Comparison of ENCODE assay signal across 35 cellular contexts in the genomic region with DNA sequence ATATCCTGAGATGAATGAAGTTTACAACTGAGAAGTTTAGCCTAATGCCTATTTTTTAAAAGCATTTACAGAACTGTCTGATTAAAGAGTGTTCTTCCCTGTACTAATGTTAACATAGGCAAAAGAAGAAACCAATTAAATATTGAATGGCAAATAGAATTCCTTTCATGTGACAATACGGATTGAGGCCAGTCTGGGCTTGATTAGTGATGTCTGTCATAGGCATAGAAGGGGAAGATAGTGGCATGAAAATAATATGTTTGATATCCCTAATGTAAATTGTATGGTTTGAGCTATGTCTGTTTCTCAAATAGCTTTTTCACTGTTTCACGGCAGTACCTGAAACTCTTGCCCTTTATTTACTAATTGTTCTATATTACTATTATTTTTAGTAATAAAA.
"Had no signal": no experiment of that assay in that cellular context is flagged by ENCODE, and none has a peak within 500 bp of the region (broad histone marks: within the 10 kb centered on the region; RNA-seq: fewer than 3 reads in every experiment).

No MANE protein-coding gene starts in this region.

- H3K4me3 ChIP-seq: MG63 had no signal

- H3K9ac ChIP-seq: KMS-11 had no signal

- H3K4me2 ChIP-seq: KMS-11 had no signal

- H3K27ac ChIP-seq: KMS-11 had no signal

- H3K36me3 ChIP-seq: MG63 had no signal

- H3K27me3 ChIP-seq: MG63 had no signal

- DNase-seq: Karpas-422, Kasumi-1, KG1, MG63, MM.1S, MV-4-11, NCI-H1048, NCI-H1092, NCI-H1092 treated with DMSO at 0.1 percent for 48 hours, NCI-H1105, NCI-H1105 treated with DMSO at 0.1 percent for 48 hours, NCI-H1417, NCI-H1417 treated with DMSO at 0.1 percent for 48 hours, NCI-H1436, NCI-H1436 treated with DMSO at 0.1 percent for 48 hours, NCI-H146, NCI-H1694, NCI-H1694 treated with DMSO at 0.1 percent for 48 hours, NCI-H187, NCI-H187 treated with DMSO at 0.1 percent for 48 hours, NCI-H1930, NCI-H2029, NCI-H2029 treated with DMSO at 0.1 percent for 48 hours, NCI-H2081, NCI-H2081 treated with DMSO at 0.1 percent for 48 hours, NCI-H2107, NCI-H2171, NCI-H2171 treated with DMSO at 0.1 percent for 48 hours, NCI-H2227 treated with DMSO at 0.1 percent for 48 hours, NCI-H226, NCI-H345, NCI-H446, NCI-H446 treated with DMSO at 0.1 percent for 48 hours, NCI-H510A had no signal
